Comparison of ENCODE assay signal across 10 cellular contexts in the genomic region with DNA sequence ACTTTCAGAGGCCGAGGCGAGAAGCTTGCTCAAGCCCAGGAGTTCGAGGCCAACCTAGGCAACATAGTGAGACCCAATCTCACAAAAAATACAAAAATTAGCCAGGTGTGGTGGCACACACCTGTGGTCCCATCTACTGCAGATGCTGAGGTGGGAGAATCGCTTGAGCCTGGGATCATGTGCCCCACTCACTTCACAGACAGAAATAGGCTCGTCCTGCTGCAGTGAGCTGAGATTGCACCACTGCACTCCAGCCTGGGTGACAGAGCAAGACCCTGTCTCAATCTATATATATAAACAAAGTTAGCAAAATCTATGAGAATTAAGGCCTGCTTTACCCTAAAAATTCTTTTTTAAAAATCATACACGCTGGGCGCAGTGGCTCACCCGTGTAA. TPM values are rescaled to one million over a fixed set of nuclear protein-coding genes. Genes with fewer than 3 reads are reported as not detected.
DNase-seq lines count a peak whose midpoint lies in the region; ATAC-seq and TF ChIP-seq lines count a peak whose summit lies in the region.
"Had no signal": no experiment of that assay in that cellular context is flagged by ENCODE, and none has a peak within 500 bp of the region (broad histone marks: within the 10 kb centered on the region; RNA-seq: fewer than 3 reads in every experiment).

No MANE protein-coding gene starts in this region.

- H3K36me3 Mint-ChIP-seq in Caco-2 (ENCODE audit: insufficient read depth, unreplicated experiment), result peaks cover 14% of the 10 kb centered on the region

- no peak for TF ChIP-seq POLR2A in esophagus squamous epithelium (IDR thresholded peaks at IDR 0.05)
- no peak for TF ChIP-seq POLR2A in sigmoid colon (IDR thresholded peaks at IDR 0.05)

- H3K27me3 ChIP-seq in Caco-2 (replicated peaks; ENCODE audit: control insufficient read depth, insufficient read depth, low read length) (no peaks in the 10 kb centered on the region), SJSA1 (replicated peaks) (no peaks in the 10 kb centered on the region), esophagus squamous epithelium (no peaks in the 10 kb centered on the region), sigmoid colon (no peaks in the 10 kb centered on the region)

- H3K9me3 ChIP-seq in Caco-2 (no peaks in the 10 kb centered on the region), SJSA1 (replicated peaks) (no peaks in the 10 kb centered on the region), esophagus squamous epithelium (no peaks in the 10 kb centered on the region), sigmoid colon (no peaks in the 10 kb centered on the region)

- DNase-seq in Caco-2 (no peak), SJSA1 (ENCODE audit: low read depth in 1 of 2, low spot score in 2 of 2) (no peak), esophagus squamous epithelium (lab: John Stamatoyannopoulos, UW) (no peak), sigmoid colon (no peak), DMS114 treated with DMSO at 0.1 percent for 48 hours (lab: John Stamatoyannopoulos, UW; ENCODE audit: unreplicated experiment) (no peak), NCI-H2196 treated with DMSO at 0.1 percent for 48 hours (lab: John Stamatoyannopoulos, UW; ENCODE audit: unreplicated experiment) (no peak)

- 67 to 73% methylated on average over 7 to 8 of the region's 8 CpGs for WGBS in esophagus squamous epithelium, 2 donors
- 83 to 88% methylated on average over 8 of the region's 8 CpGs for WGBS in sigmoid colon, 2 donors

- peak overlapping the region; percentile 92 for H3K27ac Mint-ChIP-seq in Caco-2 (ENCODE audit: unreplicated experiment)

- H3K27me3 Mint-ChIP-seq in Caco-2 (ENCODE audit: insufficient read depth, unreplicated experiment), result no peaks in the 10 kb centered on the region

- CTCF ChIA-PET in Caco-2 (lab: Charles Lee), result interaction anchor here (1.9 kb wide), 2 partner anchors 32 to 34 kb away, joined by 8 to 10 read pairs; no protein-coding TSS in a partner anchor

- no peaks in the 10 kb centered on the region for H3K9me3 Mint-ChIP-seq in Caco-2 (ENCODE audit: unreplicated experiment)

- no TSS peak for BruUV-seq in Caco-2 (replicated peaks; lab: Mats Ljungman, UMichigan)

- H3K4me1 ChIP-seq in Caco-2 (peaks cover 8% of the 10 kb centered on the region), SJSA1 (replicated peaks) (peaks cover 72% of the 10 kb centered on the region), esophagus squamous epithelium (peaks cover 20 to 79% (median 38%) of the 10 kb centered on the region in 3 donors), sigmoid colon (peaks cover 0 to 31% (median 29%) of the 10 kb centered on the region in 4 donors)

- H3K36me3 ChIP-seq in Caco-2 (ENCODE audit: control insufficient read depth, insufficient read depth, low read length) (no peaks in the 10 kb centered on the region), SJSA1 (no peaks in the 10 kb centered on the region), esophagus squamous epithelium (no peaks in the 10 kb centered on the region), sigmoid colon (no peaks in the 10 kb centered on the region)

- H3K4me3 ChIP-seq in Caco-2 (ENCODE audit: low read depth, low read length) (no peak overlapping the region), SJSA1 (no peak overlapping the region), esophagus squamous epithelium (no peak overlapping the region), sigmoid colon (peak overlapping the region in 1 of 4 donors; percentile 38)

- TF ChIP-seq CTCF in Caco-2 (IDR thresholded peaks at IDR 0.05; ENCODE audit: insufficient read depth in 1 of 2, low read depth in 1 of 2, low read length in 1 of 2, severe bottlenecking in 1 of 2, unreplicated experiment in 1 of 2) (no peak), esophagus squamous epithelium (IDR thresholded peaks at IDR 0.05) (no peak), sigmoid colon (IDR thresholded peaks at IDR 0.05) (no peak)

- intact Hi-C loops in Caco-2 (cut with micrococcal nuclease; ENCODE audit: unreplicated experiment) (loop anchor here (2.0 kb wide), 1 partner anchor 23 kb away; no protein-coding TSS in a partner anchor), esophagus squamous epithelium (cut with DNase I) (no loop called here), sigmoid colon (cut with DNase I) (loop anchor here (1.0 kb wide), 1 partner anchor 19 kb away; no protein-coding TSS in a partner anchor)

- H3K27ac ChIP-seq in SJSA1 (peak overlapping the region; percentile 85), esophagus squamous epithelium (peak overlapping the region; percentile 91 to 96 (median 96)), sigmoid colon (peak overlapping the region; percentile 84 to 96 (median 91))

- H3K4me3 Mint-ChIP-seq in Caco-2 (ENCODE audit: unreplicated experiment), result peak overlapping the region; percentile 66

- H3K4me1 Mint-ChIP-seq in Caco-2 (ENCODE audit: low read depth, unreplicated experiment), result peaks cover 6% of the 10 kb centered on the region

- POLR2A ChIA-PET in Caco-2 (lab: Charles Lee), result no interaction called here

- no peak for TF ChIP-seq EP300 in sigmoid colon (IDR thresholded peaks at IDR 0.05)

- no peak for ATAC-seq in GM19035 (IDR thresholded peaks at IDR 0.05; ENCODE audit: unreplicated experiment)
- ATAC-seq in GM18511 (IDR thresholded peaks at IDR 0.05; ENCODE audit: unreplicated experiment), result no peak

RNA-seq across cellular contexts. Expression of gene TEX44, which starts 50.8 kb away (rescaled TPM):
- total RNA-seq in Caco-2 (2022), result not detected in 2 replicates
- total RNA-seq in SJSA1 (2014; rRNA removed; shearing (Covaris generic)), result not detected in 2 replicates
- total RNA-seq in esophagus squamous epithelium, result not detected
- not detected for total RNA-seq in sigmoid colon
- polyA plus RNA-seq in sigmoid colon, result not detected
- total RNA-seq: dermis microvascular lymphatic vessel endothelial cell, subcutaneous adipose tissue had no signal
